In the genomic region with DNA sequence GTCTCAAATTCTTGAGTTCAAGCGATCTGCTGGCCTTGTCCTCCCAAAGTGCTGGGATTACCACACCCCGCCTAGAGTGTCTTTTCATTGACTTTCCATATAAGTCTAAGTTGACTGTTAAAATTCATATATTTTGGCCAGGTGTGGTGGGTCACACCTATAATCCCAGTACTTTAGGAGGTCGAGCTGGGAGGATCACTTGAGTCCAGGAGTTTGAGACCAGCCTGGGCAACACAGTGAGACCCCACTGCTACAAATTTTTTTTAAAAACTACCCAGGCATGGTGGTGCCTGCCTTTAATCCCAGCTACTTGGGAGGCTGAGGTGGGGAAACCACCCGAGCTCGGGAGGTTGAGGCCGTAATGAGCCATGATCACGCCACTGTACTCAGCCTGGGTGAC, we compare ENCODE assay signal across 34 cellular contexts.
"Had no signal": no experiment of that assay in that cellular context is flagged by ENCODE, and none has a peak within 500 bp of the region (broad histone marks: within the 10 kb centered on the region; RNA-seq: fewer than 3 reads in every experiment).

No MANE protein-coding gene starts in this region.

- H3K27me3 ChIP-seq: MG63 had no signal

- H3K4me3 ChIP-seq: MG63 had no signal

- H3K9me3 ChIP-seq: MG63 had no signal

- DNase-seq: Karpas-422, Kasumi-1, MG63, MM.1S, MV-4-11, NCI-H1048, NCI-H1092, NCI-H1092 treated with DMSO at 0.1 percent for 48 hours, NCI-H1105, NCI-H1105 treated with DMSO at 0.1 percent for 48 hours, NCI-H1417, NCI-H1417 treated with DMSO at 0.1 percent for 48 hours, NCI-H1436, NCI-H1436 treated with DMSO at 0.1 percent for 48 hours, NCI-H146, NCI-H1694, NCI-H1694 treated with DMSO at 0.1 percent for 48 hours, NCI-H187, NCI-H187 treated with DMSO at 0.1 percent for 48 hours, NCI-H1930, NCI-H2029, NCI-H2029 treated with DMSO at 0.1 percent for 48 hours, NCI-H2081, NCI-H2081 treated with DMSO at 0.1 percent for 48 hours, NCI-H2107, NCI-H2171, NCI-H2171 treated with DMSO at 0.1 percent for 48 hours, NCI-H2227 treated with DMSO at 0.1 percent for 48 hours, NCI-H226, NCI-H345, NCI-H446, NCI-H446 treated with DMSO at 0.1 percent for 48 hours, NCI-H510A, NCI-H510A treated with DMSO at 0.1 percent for 48 hours had no signal
